Comparison of ENCODE assay signal across 8 cellular contexts in the genomic region with DNA sequence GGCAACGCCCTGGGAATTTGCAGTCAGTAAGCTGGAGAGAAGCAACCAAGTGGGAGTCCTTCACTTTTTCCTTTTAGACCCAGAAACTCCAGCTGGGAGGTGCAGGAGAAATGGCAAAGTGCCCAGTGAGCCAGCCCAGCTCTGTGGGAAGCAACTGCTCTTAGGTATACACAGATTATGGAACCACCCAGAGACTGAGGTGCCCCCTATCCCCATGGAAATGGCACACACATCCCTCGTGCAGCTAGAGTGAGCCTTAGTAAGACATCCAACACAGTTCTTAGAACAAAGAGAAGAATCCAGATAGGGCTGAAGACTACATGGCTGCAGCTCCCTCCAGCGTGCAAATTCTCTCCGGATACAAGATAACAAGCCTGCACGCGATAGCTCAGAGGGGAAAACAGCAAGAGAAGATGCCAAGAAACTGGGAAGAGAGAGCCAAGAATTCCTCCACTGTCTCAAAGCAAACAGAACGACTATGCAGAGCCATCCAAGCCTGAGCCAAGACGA. TPM values are rescaled to one million over a fixed set of nuclear protein-coding genes. Genes with fewer than 3 reads are reported as not detected.
A peak's percentile ranks its signal among the peaks of the same experiment; 100 is the strongest.
DNase-seq lines count a peak whose midpoint lies in the region; ATAC-seq and FAIRE-seq lines count a peak whose summit lies in the region.

No MANE protein-coding gene starts in this region.

- DNase-seq in Right ventricle myocardium inferior (ENCODE audit: missing footprints): no peak
- no peak for DNase-seq in cardiac septum (ENCODE audit: low spot score)
- peak; percentile 51 for DNase-seq in ecto neural progenitor cell (ENCODE audit: low spot score)
- DNase-seq in aorta: no peak
- DNase-seq in NK-92 (lab: John Stamatoyannopoulos, UW; ENCODE audit: unreplicated experiment): no peak
- no peak for DNase-seq in GM19239 (ENCODE audit: insufficient read length, low spot score)

- peak; percentile 80 for ATAC-seq in Right ventricle myocardium inferior
- ATAC-seq in aorta (ENCODE audit: low FRiP score): peak; percentile 63
- ATAC-seq in HG03175 (IDR thresholded peaks at IDR 0.05; ENCODE audit: unreplicated experiment): no peak

- intact Hi-C loops in Right ventricle myocardium inferior (cut with DNase I) (loop anchor here (5.0 kb wide), 2 partner anchors 34 to 36 kb away; no protein-coding TSS in a partner anchor), cardiac septum (cut with DNase I) (no loop called here), aorta (cut with DNase I) (loop anchor here in 1 of 2 donors (5.0 kb wide), 1 partner anchor 34 kb away; no protein-coding TSS in a partner anchor)

- peaks cover 7% of the 10 kb centered on the region for H3K4me1 ChIP-seq in mesodermal cell (ENCODE audit: control insufficient read depth, insufficient read depth, low read length, poor library complexity, severe bottlenecking)
- H3K4me1 ChIP-seq in aorta (ENCODE audit: control insufficient read depth in 1 of 2, insufficient read depth in 2 of 2, low read length in 2 of 2): peaks cover 0 to 6% of the 10 kb centered on the region in 2 donors

- H3K4me3 ChIP-seq in mesodermal cell (ENCODE audit: extremely low read depth, insufficient read depth, low read length, poor library complexity, severe bottlenecking) (no peak overlapping the region), aorta (ENCODE audit: low read length in 2 of 2) (no peak overlapping the region)

- no peaks in the 10 kb centered on the region for H3K27me3 ChIP-seq in aorta (ENCODE audit: control insufficient read depth in 1 of 2, insufficient read depth in 2 of 2, low read length in 1 of 2)

- no peak for FAIRE-seq in GM19239 (lab: Jason Lieb, UNC)

- WGBS in mesodermal cell (ENCODE audit: insufficient coverage in 2 of 2), 2 experiments: 80 to 91% methylated on average over 1 to 4 of the region's 8 CpGs
- WGBS in aorta, 2 donors: 8 to 33% methylated on average over 8 of the region's 8 CpGs

- H3K9me3 ChIP-seq in mesodermal cell (ENCODE audit: control insufficient read depth, low read length) (no peaks in the 10 kb centered on the region), aorta (ENCODE audit: control insufficient read depth, low read length) (no peaks in the 10 kb centered on the region)

- peaks cover 15% of the 10 kb centered on the region for H3K36me3 ChIP-seq in mesodermal cell (ENCODE audit: control insufficient read depth, insufficient read depth, low read length)
- H3K36me3 ChIP-seq in aorta (ENCODE audit: control insufficient read depth in 1 of 2, insufficient read depth in 2 of 2, low read length in 1 of 2): no peaks in the 10 kb centered on the region

- H3K27ac ChIP-seq in mesodermal cell (ENCODE audit: low read depth, low read length, severe bottlenecking): peak overlapping the region; percentile 64
- no peak overlapping the region for H3K27ac ChIP-seq in aorta (ENCODE audit: low read depth in 1 of 2, low read length in 2 of 2)

RNA-seq across cellular contexts. Expression of gene IRAK1, which starts 26.6 kb away (rescaled TPM):
- 38.6 TPM for total RNA-seq in Right ventricle myocardium inferior
- 30.6 TPM for total RNA-seq in cardiac septum
- 57.0 TPM for polyA plus RNA-seq in mesodermal cell (2013, experiment 1 of 2)
- 45.5 TPM for polyA plus RNA-seq in mesodermal cell (2013, experiment 2 of 2)
- total RNA-seq in aorta: 10 to 100 TPM; 62.3 to 78.3 TPM
- polyA plus RNA-seq in aorta: 10 to 100 TPM; 45.9 to 60.5 TPM

RNA-seq across cellular contexts. Expression of gene MECP2, which starts 51.2 kb away (rescaled TPM):
- total RNA-seq in Right ventricle myocardium inferior (32.8 TPM), cardiac septum (37.6 TPM), aorta (10 to 100 TPM; 73.5 to 80.7 TPM)
- polyA plus RNA-seq in mesodermal cell (2013, experiment 1 of 2): 25.3 TPM
- 22.6 TPM for polyA plus RNA-seq in mesodermal cell (2013, experiment 2 of 2)
- 10 to 100 TPM; 10.4 to 24.9 TPM for polyA plus RNA-seq in aorta
